ENCODE assay signal across 11 cellular contexts in the genomic region with DNA sequence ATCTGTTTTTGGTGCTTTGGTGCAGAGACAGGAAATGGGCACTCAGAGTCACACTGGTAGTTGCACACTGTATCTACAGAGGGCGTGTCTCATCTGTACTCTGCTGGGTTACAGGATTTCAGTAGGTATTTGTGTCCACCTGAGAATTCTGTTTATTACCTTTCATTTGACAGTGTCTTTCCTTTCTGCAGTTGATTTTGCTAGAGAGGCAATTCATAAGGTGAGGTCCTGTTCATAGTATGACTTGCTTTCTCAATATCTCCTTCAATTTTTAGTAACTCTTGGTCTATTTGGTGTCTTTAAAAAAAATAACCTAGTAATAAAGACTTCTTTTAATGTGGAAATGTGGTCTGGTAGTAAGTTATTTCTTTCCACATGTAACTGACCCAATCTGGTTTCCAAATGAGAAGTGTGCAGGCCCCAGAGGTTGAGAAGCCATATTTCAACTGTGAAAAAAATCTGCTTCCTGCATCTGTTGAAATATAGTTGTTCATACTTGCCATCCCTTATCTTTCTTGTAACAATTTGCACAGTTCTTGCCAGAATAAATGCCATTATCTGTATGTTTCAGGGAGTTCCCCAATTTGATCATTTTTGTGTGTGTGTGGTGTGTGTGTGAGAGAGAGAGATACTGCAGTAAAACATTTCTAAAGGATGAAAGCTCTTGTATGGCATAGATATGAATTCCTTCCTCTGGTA.
DNase-seq lines count a peak whose midpoint lies in the region; ATAC-seq, FAIRE-seq and TF ChIP-seq lines count a peak whose summit lies in the region.
"Had no signal": no experiment of that assay in that cellular context is flagged by ENCODE, and none has a peak within 500 bp of the region (broad histone marks: within the 10 kb centered on the region; RNA-seq: fewer than 3 reads in every experiment).

No MANE protein-coding gene starts in this region.

- H2BK5ac ChIP-seq in trophoblast cell (ENCODE audit: low read depth, low read length, poor library complexity) = no peak overlapping the region

- H3K14ac ChIP-seq in trophoblast cell (ENCODE audit: low read length) = no peak overlapping the region

- TF ChIP-seq CTCF in pancreas (IDR thresholded peaks at IDR 0.05) (no peak), body of pancreas (IDR thresholded peaks at IDR 0.05) (no peak), ascending aorta (IDR thresholded peaks at IDR 0.05) (no peak)

- H3K27me3 Mint-ChIP-seq in activated CD4-positive, alpha-beta T cell treated with anti-CD3 and anti-CD28 coated beads, Interleukin-2, amount 10 ng/mL, durations not matched to agents 24 days and 14 days = no peaks in the 10 kb centered on the region

- H2BK12ac ChIP-seq in trophoblast cell (ENCODE audit: low read length) = no peak overlapping the region

- peak overlapping the region; percentile 93 for H3K27ac Mint-ChIP-seq in activated CD4-positive, alpha-beta T cell treated with anti-CD3 and anti-CD28 coated beads, Interleukin-2, amount 10 ng/mL, durations not matched to agents 24 days and 14 days

- no peak overlapping the region for H4K8ac ChIP-seq in trophoblast cell (ENCODE audit: low read depth, low read length)

- H3K36me3 ChIP-seq in pancreas = no peaks in the 10 kb centered on the region
- no peaks in the 10 kb centered on the region for H3K36me3 ChIP-seq in body of pancreas (replicated peaks in 1 of 2; ENCODE audit: insufficient read depth in 1 of 2, low read depth in 2 of 2)
- H3K36me3 ChIP-seq in ascending aorta = peaks cover 0 to 11% of the 10 kb centered on the region in 2 donors
- H3K36me3 ChIP-seq in trophoblast cell (ENCODE audit: control insufficient read depth in 1 of 2, insufficient read depth in 2 of 2, low read length in 2 of 2) = no peaks in the 10 kb centered on the region

- H4K91ac ChIP-seq in trophoblast cell (ENCODE audit: low read depth, low read length) = no peak overlapping the region

- H3K9me3 ChIP-seq in pancreas (no peaks in the 10 kb centered on the region), body of pancreas (no peaks in the 10 kb centered on the region), ascending aorta (no peaks in the 10 kb centered on the region), trophoblast cell (ENCODE audit: insufficient read depth, low read depth, low read length) (no peaks in the 10 kb centered on the region)

- DNase-seq in activated CD4-positive, alpha-beta T cell treated with anti-CD3 and anti-CD28 coated beads, Interleukin-2, amount 10 ng/mL, durations not matched to agents 24 days and 14 days = no peak
- no peak for DNase-seq in activated CD4-positive, alpha-beta T cell treated with anti-CD3 and anti-CD28 coated beads, Interleukin-2, amount 50 U/mL, for 48 hours
- DNase-seq in NCI-H2029 treated with DMSO at 0.1 percent for 48 hours (lab: John Stamatoyannopoulos, UW) = peak; percentile 55
- DNase-seq in pancreas = no peak
- no peak for DNase-seq in body of pancreas
- DNase-seq in ascending aorta (ENCODE audit: low spot score in 2 of 2) = no peak
- no peak for DNase-seq in trophoblast cell
- DNase-seq: IMR-90 had no signal

- no peak overlapping the region for H2BK120ac ChIP-seq in trophoblast cell (ENCODE audit: insufficient read depth, low read length, poor library complexity)

- H3K79me1 ChIP-seq in trophoblast cell (ENCODE audit: low read length) = no peaks in the 10 kb centered on the region

- FAIRE-seq in pancreas (lab: Jason Lieb, UNC) = no peak
- FAIRE-seq: colon, TTC549 had no signal

- no peak overlapping the region for H2AFZ ChIP-seq in trophoblast cell (ENCODE audit: insufficient read depth, low read length, poor library complexity)

- H3K4me2 ChIP-seq in trophoblast cell (ENCODE audit: low read length) = no peak overlapping the region

- no peak overlapping the region for H2AK5ac ChIP-seq in trophoblast cell (ENCODE audit: low read length)

- H3K4me1 Mint-ChIP-seq in activated CD4-positive, alpha-beta T cell treated with anti-CD3 and anti-CD28 coated beads, Interleukin-2, amount 10 ng/mL, durations not matched to agents 24 days and 14 days = peaks cover 28% of the 10 kb centered on the region

- no peak for TF ChIP-seq POLR2A in body of pancreas (IDR thresholded peaks at IDR 0.05)

- no peak overlapping the region for H3K4ac ChIP-seq in trophoblast cell (ENCODE audit: low read depth, low read length)

- peak overlapping the region; percentile 71 for H3K4me3 Mint-ChIP-seq in activated CD4-positive, alpha-beta T cell treated with anti-CD3 and anti-CD28 coated beads, Interleukin-2, amount 10 ng/mL, durations not matched to agents 24 days and 14 days

- H3K18ac ChIP-seq in trophoblast cell (ENCODE audit: low read length) = no peak overlapping the region

- WGBS in pancreas, 2 donors = 82 to 96% methylated on average over 1 of the region's 1 CpG
- 71 to 88% methylated on average over 1 of the region's 1 CpG for WGBS in body of pancreas, 2 donors
- WGBS in trophoblast cell (ENCODE audit: extremely low coverage, insufficient coverage, insufficient read length) = no CpG with 5 or more reads among the region's 1 CpG

- intact Hi-C loops in activated CD4-positive, alpha-beta T cell treated with anti-CD3 and anti-CD28 coated beads, Interleukin-2, amount 10 ng/mL, durations not matched to agents 24 days and 14 days (cut with micrococcal nuclease) = loop anchor here (1.0 to 10.0 kb wide), 6 partner anchors 18 to 1214 kb away; no protein-coding TSS in a partner anchor
- intact Hi-C loops in pancreas (cut with DNase I) (no loop called here), body of pancreas (cut with DNase I) (no loop called here), ascending aorta (cut with DNase I) (no loop called here)

- no peak overlapping the region for H4K12ac ChIP-seq in trophoblast cell (ENCODE audit: low read depth, low read length)

- H3K4me3 ChIP-seq in pancreas (no peak overlapping the region), body of pancreas (no peak overlapping the region), ascending aorta (no peak overlapping the region), trophoblast cell (ENCODE audit: low read depth, low read length) (no peak overlapping the region)

- H3K27me3 ChIP-seq in pancreas (no peaks in the 10 kb centered on the region), body of pancreas (no peaks in the 10 kb centered on the region), ascending aorta (no peaks in the 10 kb centered on the region), trophoblast cell (ENCODE audit: insufficient read depth, low read length) (no peaks in the 10 kb centered on the region)

- H3K27ac ChIP-seq in pancreas (no peak overlapping the region), body of pancreas (no peak overlapping the region), ascending aorta (no peak overlapping the region), trophoblast cell (ENCODE audit: low read depth, low read length) (no peak overlapping the region)

- no peak overlapping the region for H3K23ac ChIP-seq in trophoblast cell (ENCODE audit: low read length)

- ATAC-seq in HG02678 (IDR thresholded peaks at IDR 0.05; ENCODE audit: unreplicated experiment) = peak; percentile 80
- peak in 3 of 4 donors; percentile 49 to 58 (median 55) for ATAC-seq in pancreas
- ATAC-seq in body of pancreas = no peak

- no peak overlapping the region for H3K9ac ChIP-seq in trophoblast cell (ENCODE audit: low read length)

- peaks cover 14% of the 10 kb centered on the region for H3K36me3 Mint-ChIP-seq in activated CD4-positive, alpha-beta T cell treated with anti-CD3 and anti-CD28 coated beads, Interleukin-2, amount 10 ng/mL, durations not matched to agents 24 days and 14 days (ENCODE audit: low read depth)

- H3K4me1 ChIP-seq in pancreas (no peaks in the 10 kb centered on the region), body of pancreas (no peaks in the 10 kb centered on the region), ascending aorta (no peaks in the 10 kb centered on the region), trophoblast cell (ENCODE audit: control insufficient read depth in 1 of 2, insufficient read depth in 2 of 2, low read length in 2 of 2) (no peaks in the 10 kb centered on the region)

- no peaks in the 10 kb centered on the region for H3K79me2 ChIP-seq in trophoblast cell (ENCODE audit: control insufficient read depth, insufficient read depth, low read length, poor library complexity)

- no peaks in the 10 kb centered on the region for H3K9me3 Mint-ChIP-seq in activated CD4-positive, alpha-beta T cell treated with anti-CD3 and anti-CD28 coated beads, Interleukin-2, amount 10 ng/mL, durations not matched to agents 24 days and 14 days
